In the genomic region with DNA sequence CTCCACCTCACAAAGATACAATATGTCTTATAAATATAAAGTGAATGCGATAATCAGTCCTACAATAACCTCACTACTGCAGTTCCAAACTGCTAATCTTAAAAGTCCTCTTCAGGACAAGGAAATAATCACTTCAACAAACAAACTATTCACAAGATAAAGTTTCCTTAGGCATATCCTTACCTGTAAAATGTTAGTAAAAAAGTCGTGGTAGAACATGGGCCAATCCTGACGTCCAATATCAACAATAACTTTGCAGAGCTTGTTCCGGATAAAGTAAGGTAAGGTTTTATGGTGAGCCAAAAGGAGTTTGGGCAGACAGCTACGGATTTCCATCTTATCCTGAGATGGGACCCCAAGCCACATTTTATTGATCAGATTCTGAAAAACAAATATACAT, we compare ENCODE assay signal across 26 cellular contexts. TPM values are rescaled to one million over a fixed set of nuclear protein-coding genes. Genes with fewer than 3 reads are reported as not detected.
A peak's percentile ranks its signal among the peaks of the same experiment; 100 is the strongest.
DNase-seq lines count a peak whose midpoint lies in the region; ATAC-seq and TF ChIP-seq lines count a peak whose summit lies in the region.
"Had no signal": no experiment of that assay in that cellular context is flagged by ENCODE, and none has a peak within 500 bp of the region (broad histone marks: within the 10 kb centered on the region; RNA-seq: fewer than 3 reads in every experiment).

No MANE protein-coding gene starts in this region.

- POLR2A ChIA-PET in CD4-positive, alpha-beta memory T cell (lab: Charles Lee; ENCODE audit: partially characterized antibody), result interaction anchor here (0.7 to 5.7 kb wide), 5 partner anchors 11 to 35 kb away, joined by 4 to 42 read pairs (median 5); no protein-coding TSS in a partner anchor
- POLR2A ChIA-PET in naive thymus-derived CD4-positive, alpha-beta T cell (lab: Charles Lee), result interaction anchor here (0.9 to 2.5 kb wide), 4 partner anchors 9 to 16 kb away, joined by 3 to 14 read pairs (median 6); no protein-coding TSS in a partner anchor

- no peak overlapping the region for H3K27ac ChIP-seq in CD4-positive, alpha-beta memory T cell (ENCODE audit: low read depth, low read length)
- H3K27ac ChIP-seq in naive thymus-derived CD4-positive, alpha-beta T cell (ENCODE audit: low read depth, low read length), result no peak overlapping the region
- H3K27ac ChIP-seq in body of pancreas, result no peak overlapping the region
- H3K27ac ChIP-seq: esophagus muscularis mucosa, GM23248, heart right ventricle, lower lobe of right lung, Peyer's patch had no signal

- H3K4me3 ChIP-seq in CD4-positive, alpha-beta memory T cell (ENCODE audit: low read length in 2 of 2), result no peak overlapping the region
- no peak overlapping the region for H3K4me3 ChIP-seq in naive thymus-derived CD4-positive, alpha-beta T cell (ENCODE audit: low read length)
- H3K4me3 ChIP-seq in body of pancreas, result no peak overlapping the region
- H3K4me3 ChIP-seq: esophagus muscularis mucosa, GM23248, heart right ventricle, lower lobe of right lung, Peyer's patch, upper lobe of left lung had no signal

- intact Hi-C loops in CD4-positive, alpha-beta memory T cell (cut with micrococcal nuclease), result no loop called here
- intact Hi-C loops in naive thymus-derived CD4-positive, alpha-beta T cell (cut with micrococcal nuclease), result no loop called here
- intact Hi-C loops in body of pancreas (cut with DNase I), result no loop called here

- H3K9me3 ChIP-seq in CD4-positive, alpha-beta memory T cell (ENCODE audit: control insufficient read depth in 1 of 2, low read length in 2 of 2), result no peaks in the 10 kb centered on the region
- no peaks in the 10 kb centered on the region for H3K9me3 ChIP-seq in naive thymus-derived CD4-positive, alpha-beta T cell (ENCODE audit: control insufficient read depth in 2 of 3, low read length in 3 of 3)
- H3K9me3 ChIP-seq in body of pancreas, result no peaks in the 10 kb centered on the region
- H3K9me3 ChIP-seq: esophagus muscularis mucosa, heart right ventricle, lower lobe of right lung, Peyer's patch, upper lobe of left lung had no signal

- H3K4me1 ChIP-seq in CD4-positive, alpha-beta memory T cell (ENCODE audit: insufficient read depth, low read length), result peaks cover 71% of the 10 kb centered on the region
- peaks cover 1 to 32% of the 10 kb centered on the region in 2 donors for H3K4me1 ChIP-seq in naive thymus-derived CD4-positive, alpha-beta T cell (ENCODE audit: control insufficient read depth in 2 of 2, insufficient read depth in 2 of 2, low read length in 2 of 2)
- H3K4me1 ChIP-seq in body of pancreas, result peaks cover 5% of the 10 kb centered on the region

- CTCF ChIA-PET in CD4-positive, alpha-beta memory T cell (lab: Charles Lee; ENCODE audit: partially characterized antibody), result interaction anchor here (1.0 to 2.4 kb wide), 5 partner anchors 11 to 42 kb away, joined by 3 to 7 read pairs (median 5); no protein-coding TSS in a partner anchor
- CTCF ChIA-PET in naive thymus-derived CD4-positive, alpha-beta T cell (lab: Charles Lee), result interaction anchor here (1.2 kb wide), 1 partner anchor 35 kb away, joined by 3 read pairs; no protein-coding TSS in a partner anchor

- no peak for TF ChIP-seq CTCF in body of pancreas (IDR thresholded peaks at IDR 0.05)

- TF ChIP-seq POLR2A in body of pancreas (IDR thresholded peaks at IDR 0.05), result no peak

- H3K27me3 ChIP-seq in CD4-positive, alpha-beta memory T cell (ENCODE audit: insufficient read depth, low read length), result no peaks in the 10 kb centered on the region
- H3K27me3 ChIP-seq in naive thymus-derived CD4-positive, alpha-beta T cell (ENCODE audit: control insufficient read depth in 2 of 2, insufficient read depth in 2 of 2, low read length in 2 of 2), result no peaks in the 10 kb centered on the region
- H3K27me3 ChIP-seq in body of pancreas, result no peaks in the 10 kb centered on the region
- H3K27me3 ChIP-seq: esophagus muscularis mucosa, heart right ventricle, Peyer's patch, upper lobe of left lung had no signal

- peaks cover 63% of the 10 kb centered on the region for H3K36me3 Mint-ChIP-seq in T-helper 2 cell treated with Interferon-gamma antibody and Interleukin-4, amounts not matched to agents 5 μg/mL and 100 μg/mL, for 36 hours (ENCODE audit: low read depth)
- H3K36me3 Mint-ChIP-seq in CD4-positive, alpha-beta memory T cell, result peaks cover 64 to 80% of the 10 kb centered on the region in 2 donors
- peaks cover 97% of the 10 kb centered on the region for H3K36me3 Mint-ChIP-seq in activated T-helper 17 cell treated with anti-CD3 and anti-CD28 coated beads, Interleukin-2, amount 50 U/mL, for 72 hours (ENCODE audit: low read depth)
- H3K36me3 Mint-ChIP-seq in naive thymus-derived CD4-positive, alpha-beta T cell, result peaks cover 21 to 73% (median 60%) of the 10 kb centered on the region in 5 donors

- DNase-seq in T-helper 2 cell treated with Interferon-gamma antibody and Interleukin-4, amounts not matched to agents 5 μg/mL and 100 μg/mL, for 36 hours (ENCODE audit: low spot score), result no peak
- DNase-seq in T-helper 2 cell (no peak), 8988T (no peak), body of pancreas (no peak)
- DNase-seq in CD4-positive, alpha-beta memory T cell, result no peak
- no peak for DNase-seq in naive thymus-derived CD4-positive, alpha-beta T cell
- DNase-seq: activated CD8-positive, alpha-beta memory T cell treated with anti-CD3 and anti-CD28 coated beads, Interleukin-2, amount 50 U/mL, for 4 hours; central memory CD4-positive, alpha-beta T cell; dermis blood vessel endothelial cell; DMS153; foreskin fibroblast; GM23248; heart right ventricle; lower lobe of right lung; NCI-H1092; NCI-H1694; NCI-H748 treated with DMSO at 0.1 percent for 48 hours; nephron progenitor cell; Peyer's patch; SHP77; stimulated activated naive CD4-positive, alpha-beta T cell; upper lobe of left lung had no signal

- no peaks in the 10 kb centered on the region for H3K27me3 Mint-ChIP-seq in T-helper 2 cell treated with Interferon-gamma antibody and Interleukin-4, amounts not matched to agents 5 μg/mL and 100 μg/mL, for 36 hours (ENCODE audit: low read depth)
- no peaks in the 10 kb centered on the region for H3K27me3 Mint-ChIP-seq in CD4-positive, alpha-beta memory T cell
- no peaks in the 10 kb centered on the region for H3K27me3 Mint-ChIP-seq in activated T-helper 17 cell treated with anti-CD3 and anti-CD28 coated beads, Interleukin-2, amount 50 U/mL, for 72 hours
- no peaks in the 10 kb centered on the region for H3K27me3 Mint-ChIP-seq in naive thymus-derived CD4-positive, alpha-beta T cell

- 64 to 80% methylated on average over 5 of the region's 5 CpGs for WGBS in body of pancreas, 2 donors

- peak overlapping the region; percentile 5 for H3K27ac Mint-ChIP-seq in T-helper 2 cell treated with Interferon-gamma antibody and Interleukin-4, amounts not matched to agents 5 μg/mL and 100 μg/mL, for 36 hours
- H3K27ac Mint-ChIP-seq in CD4-positive, alpha-beta memory T cell, result peak overlapping the region in 5 of 7 donors; percentile 70 to 92 (median 82)
- H3K27ac Mint-ChIP-seq in activated T-helper 17 cell treated with anti-CD3 and anti-CD28 coated beads, Interleukin-2, amount 50 U/mL, for 72 hours, result peak overlapping the region; percentile 22
- H3K27ac Mint-ChIP-seq in naive thymus-derived CD4-positive, alpha-beta T cell, result peak overlapping the region in 8 of 9 donors; percentile 72 to 90 (median 82)
- H3K27ac Mint-ChIP-seq: nephron progenitor cell had no signal

- H3K9me3 Mint-ChIP-seq in T-helper 2 cell treated with Interferon-gamma antibody and Interleukin-4, amounts not matched to agents 5 μg/mL and 100 μg/mL, for 36 hours, result no peaks in the 10 kb centered on the region
- no peaks in the 10 kb centered on the region for H3K9me3 Mint-ChIP-seq in CD4-positive, alpha-beta memory T cell
- H3K9me3 Mint-ChIP-seq in activated T-helper 17 cell treated with anti-CD3 and anti-CD28 coated beads, Interleukin-2, amount 50 U/mL, for 72 hours, result no peaks in the 10 kb centered on the region
- peaks cover 0 to 1% (median 0%) of the 10 kb centered on the region in 11 donors for H3K9me3 Mint-ChIP-seq in naive thymus-derived CD4-positive, alpha-beta T cell
- H3K9me3 Mint-ChIP-seq: nephron progenitor cell, WTC11 had no signal

- H3K4me3 Mint-ChIP-seq in T-helper 2 cell treated with Interferon-gamma antibody and Interleukin-4, amounts not matched to agents 5 μg/mL and 100 μg/mL, for 36 hours, result no peak overlapping the region
- H3K4me3 Mint-ChIP-seq in CD4-positive, alpha-beta memory T cell, result peak overlapping the region in 1 of 8 donors; percentile 73
- no peak overlapping the region for H3K4me3 Mint-ChIP-seq in activated T-helper 17 cell treated with anti-CD3 and anti-CD28 coated beads, Interleukin-2, amount 50 U/mL, for 72 hours
- peak overlapping the region in 4 of 10 donors; percentile 32 to 61 (median 47) for H3K4me3 Mint-ChIP-seq in naive thymus-derived CD4-positive, alpha-beta T cell
- H3K4me3 Mint-ChIP-seq: nephron progenitor cell, WTC11 had no signal

- ATAC-seq in activated T-helper 17 cell treated with anti-CD3 and anti-CD28 coated beads, Interleukin-2, amount 50 U/mL, for 72 hours (replicated peaks), result no peak
- ATAC-seq in naive thymus-derived CD4-positive, alpha-beta T cell, result no peak
- ATAC-seq in HG03378 (IDR thresholded peaks at IDR 0.05; ENCODE audit: unreplicated experiment), result no peak
- no peak for ATAC-seq in body of pancreas
- ATAC-seq: heart right ventricle, lower lobe of right lung, WTC11 had no signal

- H3K36me3 ChIP-seq in CD4-positive, alpha-beta memory T cell (ENCODE audit: insufficient read depth, low read length), result peaks cover 46% of the 10 kb centered on the region
- H3K36me3 ChIP-seq in naive thymus-derived CD4-positive, alpha-beta T cell (ENCODE audit: control insufficient read depth in 2 of 3, insufficient read depth in 3 of 3, low read length in 3 of 3), result peaks cover 14 to 63% (median 19%) of the 10 kb centered on the region in 3 experiments
- peaks cover 0 to 1% of the 10 kb centered on the region in 2 donors for H3K36me3 ChIP-seq in body of pancreas (replicated peaks in 1 of 2; ENCODE audit: insufficient read depth in 1 of 2, low read depth in 2 of 2)

- H3K4me1 Mint-ChIP-seq in T-helper 2 cell treated with Interferon-gamma antibody and Interleukin-4, amounts not matched to agents 5 μg/mL and 100 μg/mL, for 36 hours (ENCODE audit: low read depth), result peaks cover 42% of the 10 kb centered on the region
- peaks cover 47 to 79% (median 65%) of the 10 kb centered on the region in 4 donors for H3K4me1 Mint-ChIP-seq in CD4-positive, alpha-beta memory T cell
- H3K4me1 Mint-ChIP-seq in activated T-helper 17 cell treated with anti-CD3 and anti-CD28 coated beads, Interleukin-2, amount 50 U/mL, for 72 hours, result peaks cover 45% of the 10 kb centered on the region
- peaks cover 43 to 92% (median 78%) of the 10 kb centered on the region in 7 donors for H3K4me1 Mint-ChIP-seq in naive thymus-derived CD4-positive, alpha-beta T cell
- H3K4me1 Mint-ChIP-seq: WTC11 had no signal

RNA-seq across cellular contexts. Expression of a gene that starts 36.0 kb away (rescaled TPM):
- 100 to 1,000 TPM; 347 to 350 TPM for total RNA-seq in CD4-positive, alpha-beta memory T cell
- 10 to 100 TPM; 35.7 to 90.7 TPM for polyA plus RNA-seq in CD4-positive, alpha-beta memory T cell
- 100 to 1,000 TPM; 238 to 263 TPM for total RNA-seq in activated T-helper 17 cell treated with anti-CD3 and anti-CD28 coated beads, Interleukin-2, amount 50 U/mL, for 72 hours
- 100 to 1,000 TPM; 232 to 437 (median 385) TPM for total RNA-seq in naive thymus-derived CD4-positive, alpha-beta T cell
- polyA plus RNA-seq in naive thymus-derived CD4-positive, alpha-beta T cell, result 100 to 1,000 TPM in 1 of 2 donors, 10 to 100 TPM in 1; 89.5 to 144 TPM
- total RNA-seq in body of pancreas, result 100 to 1,000 TPM in 1 of 2 donors, 10 to 100 TPM in 1; 54.7 to 103 TPM

Comparison
In these comparisons a context has a peak if more than half of its experiments do, and no peak if none do; other contexts are left out.
1. H3K27ac Mint-ChIP-seq: peak in every context shown above with its lines; median percentile 82 in naive thymus-derived CD4-positive, alpha-beta T cell; 82 in CD4-positive, alpha-beta memory T cell; 22 in activated T-helper 17 cell treated with anti-CD3 and anti-CD28 coated beads, Interleukin-2, amount 50 U/mL, for 72 hours; 5 in T-helper 2 cell treated with Interferon-gamma antibody and Interleukin-4, amounts not matched to agents 5 μg/mL and 100 μg/mL, for 36 hours.